In the genomic region with DNA sequence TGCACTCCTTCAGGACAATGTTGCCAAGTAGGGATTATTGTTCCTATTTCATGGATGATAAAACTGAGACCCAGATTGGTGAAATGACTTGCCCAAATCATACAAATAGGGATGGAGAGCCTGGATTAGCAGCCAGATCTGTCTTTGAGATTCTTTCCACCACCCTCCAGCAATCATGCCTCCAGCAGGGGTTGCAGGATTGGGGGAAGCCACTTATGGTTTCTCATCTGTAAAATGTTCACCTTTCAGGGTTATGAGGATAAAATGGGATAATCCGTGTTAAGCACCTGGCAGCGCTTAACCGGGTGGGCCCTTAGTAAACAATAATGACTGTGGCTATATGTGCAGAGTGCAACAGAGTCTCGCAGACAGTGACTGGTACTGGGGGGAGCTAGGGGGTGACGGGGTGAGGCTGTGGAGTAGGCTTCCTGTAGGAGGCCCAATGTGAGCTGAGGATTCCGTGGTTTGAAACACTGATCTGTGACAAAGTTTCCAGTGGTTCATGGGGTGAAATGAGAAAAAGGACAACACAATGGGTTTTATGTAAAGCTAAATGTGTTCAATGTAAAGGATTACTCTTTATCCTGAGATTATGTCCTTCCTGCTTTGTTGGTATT, we compare ENCODE assay signal across 16 cellular contexts. TPM values are rescaled to one million over a fixed set of nuclear protein-coding genes. Genes with fewer than 3 reads are reported as not detected.
A peak's percentile ranks its signal among the peaks of the same experiment; 100 is the strongest.
DNase-seq lines count a peak whose midpoint lies in the region; ATAC-seq, FAIRE-seq and TF ChIP-seq lines count a peak whose summit lies in the region.
"Had no signal": no experiment of that assay in that cellular context is flagged by ENCODE, and none has a peak within 500 bp of the region (broad histone marks: within the 10 kb centered on the region; RNA-seq: fewer than 3 reads in every experiment).

No MANE protein-coding gene starts in this region.

- no peak overlapping the region for H3K4me2 ChIP-seq in K562 (ENCODE audit: insufficient read depth, low read length)
- H3K4me2 ChIP-seq: GM23338 had no signal

- no peak for TF ChIP-seq EP300 in K562 (IDR thresholded peaks at IDR 0.05; ENCODE audit: low read length)

- no peak overlapping the region for H3K4me3 Mint-ChIP-seq in stimulated activated effector memory CD8-positive, alpha-beta T cell treated with anti-CD3 and anti-CD28 coated beads, Interleukin-12 subunit alpha, Interleukin-12 subunit beta, amount 100 ng/mL, for 72 hours
- H3K4me3 Mint-ChIP-seq: CD14-positive monocyte; CD8-positive, alpha-beta T cell; GM23338 had no signal

- H3K36me3 ChIP-seq in K562 (ENCODE audit: control insufficient read depth, insufficient read depth, low read length) (no peaks in the 10 kb centered on the region), testis (ENCODE audit: low read depth, missing control alignments) (no peaks in the 10 kb centered on the region)

- H3K4me3 ChIP-seq in K562 (no peak overlapping the region), testis (no peak overlapping the region)
- H3K4me3 ChIP-seq: GM23338 had no signal

- TF ChIP-seq POLR2A in K562 (conservative IDR thresholded peaks at IDR 0.05) (no peak), testis (IDR thresholded peaks at IDR 0.05) (no peak)

- H4K20me1 ChIP-seq in K562 (replicated peaks; ENCODE audit: control insufficient read depth, insufficient read depth, low read length), result no peaks in the 10 kb centered on the region

- ATAC-seq in K562, result no peak
- peak; percentile 29 for ATAC-seq in stimulated activated effector memory CD8-positive, alpha-beta T cell treated with anti-CD3 and anti-CD28 coated beads, Interleukin-12 subunit alpha, Interleukin-12 subunit beta, amount 100 ng/mL, for 72 hours
- ATAC-seq: CD8-positive, alpha-beta T cell; GM23338 had no signal

- in situ Hi-C loops in K562 (cut with MboI), result loop anchor here (5.0 kb wide), 1 partner anchor 85 kb away; no protein-coding TSS in a partner anchor

- no peaks in the 10 kb centered on the region for H3K4me1 Mint-ChIP-seq in stimulated activated effector memory CD8-positive, alpha-beta T cell treated with anti-CD3 and anti-CD28 coated beads, Interleukin-12 subunit alpha, Interleukin-12 subunit beta, amount 100 ng/mL, for 72 hours
- H3K4me1 Mint-ChIP-seq: CD14-positive monocyte had no signal

- H3K27ac ChIP-seq in K562 (ENCODE audit: extremely low read depth, low read depth, low read length) (no peak overlapping the region), testis (no peak overlapping the region)
- H3K27ac ChIP-seq: 22Rv1 had no signal

- no peak overlapping the region for H3K27ac Mint-ChIP-seq in stimulated activated effector memory CD8-positive, alpha-beta T cell treated with anti-CD3 and anti-CD28 coated beads, Interleukin-12 subunit alpha, Interleukin-12 subunit beta, amount 100 ng/mL, for 72 hours
- H3K27ac Mint-ChIP-seq: CD14-positive monocyte; CD8-positive, alpha-beta T cell; GM23338 had no signal

- peaks cover 0 to 28% of the 10 kb centered on the region in 2 experiments; a peak in 3 of 5 replicates for H3K27me3 ChIP-seq in K562 (ENCODE audit: control insufficient read depth in 2 of 2, insufficient read depth in 2 of 2, low read length in 2 of 2)
- no peaks in the 10 kb centered on the region for H3K27me3 ChIP-seq in testis

- no peak overlapping the region for H2AFZ ChIP-seq in K562 (ENCODE audit: low read depth, low read length)
- H2AFZ ChIP-seq: GM23338 had no signal

- no peak for FAIRE-seq in K562 (lab: Jason Lieb, UNC)
- FAIRE-seq in RCC 7860 (lab: Jason Lieb, UNC), result no peak
- FAIRE-seq: GM18507 had no signal

- TF ChIP-seq CTCF in K562 (IDR thresholded peaks at IDR 0.05 in 2 of 3, conservative IDR thresholded peaks at IDR 0.05 in 1 of 3; ENCODE audit: insufficient read depth in 2 of 3, low read depth in 1 of 3, low read length in 3 of 3) (no peak), testis (IDR thresholded peaks at IDR 0.05) (no peak)

- H3K9me1 ChIP-seq in K562 (ENCODE audit: control insufficient read depth, insufficient read depth, low read length), result no peaks in the 10 kb centered on the region

- H3K9ac ChIP-seq in K562 (ENCODE audit: insufficient read depth in 1 of 2, low read depth in 2 of 2, low read length in 2 of 2), result no peak overlapping the region

- H3K9me3 Mint-ChIP-seq in stimulated activated effector memory CD8-positive, alpha-beta T cell treated with anti-CD3 and anti-CD28 coated beads, Interleukin-12 subunit alpha, Interleukin-12 subunit beta, amount 100 ng/mL, for 72 hours, result no peaks in the 10 kb centered on the region
- H3K9me3 Mint-ChIP-seq: CD8-positive, alpha-beta T cell; GM23338 had no signal

- DNase-seq in activated CD8-positive, alpha-beta memory T cell treated with anti-CD3 and anti-CD28 coated beads for 24 hours, result peak; percentile 30
- no peak for DNase-seq in activated CD8-positive, alpha-beta memory T cell treated with anti-CD3 and anti-CD28 coated beads, Interleukin-2, amount 50 U/mL, for 4 hours
- peak; percentile 94 for DNase-seq in NCI-H82 treated with DMSO at 0.1 percent for 48 hours (lab: John Stamatoyannopoulos, UW; ENCODE audit: unreplicated experiment)
- peak in 1 of 4 experiments; percentile 6 for DNase-seq in K562 (ENCODE audit: extremely low read depth in 1 of 4, low spot score in 3 of 4)
- peak in 1 of 2 donors; percentile 42 for DNase-seq in stimulated activated effector memory CD8-positive, alpha-beta T cell treated with anti-CD3 and anti-CD28 coated beads, Interleukin-12 subunit alpha, Interleukin-12 subunit beta, amount 100 ng/mL, for 72 hours (ENCODE audit: low spot score in 2 of 2)
- no peak for DNase-seq in RCC 7860 (ENCODE audit: low spot score)
- DNase-seq in NOMO-1 (lab: John Stamatoyannopoulos, UW; ENCODE audit: unreplicated experiment in 2 of 2), result no peak
- DNase-seq in testis, result no peak
- DNase-seq: COR-L47, DMS53, H7 had no signal

- H3K79me2 ChIP-seq in K562 (ENCODE audit: control insufficient read depth, insufficient read depth, low read length), result no peaks in the 10 kb centered on the region

- H3K4me1 ChIP-seq in K562 (replicated peaks in 1 of 2; ENCODE audit: control insufficient read depth in 2 of 2, insufficient read depth in 2 of 2, low read length in 2 of 2) (no peaks in the 10 kb centered on the region; a peak in 3 of 5 replicates), testis (no peaks in the 10 kb centered on the region)

- intact Hi-C loops in K562 (cut with micrococcal nuclease) (no loop called here), testis (cut with DNase I; ENCODE audit: low total_unique reads) (no loop called here)

- H3K9me3 ChIP-seq in K562 (replicated peaks; ENCODE audit: control insufficient read depth, insufficient read depth, low read depth, low read length), result no peaks in the 10 kb centered on the region
- H3K9me3 ChIP-seq in testis, result no peaks in the 10 kb centered on the region

- CTCF ChIA-PET in K562 (lab: Yijun Ruan, JAX; ENCODE audit: low intra/inter-chr PET ratio), result interaction anchor here (0.9 kb wide), 1 partner anchor 89 kb away, joined by 3 read pairs; no protein-coding TSS in a partner anchor

- POLR2A ChIA-PET in K562 (lab: Yijun Ruan, JAX), result interaction anchor here (1.6 kb wide), 1 partner anchor 13 kb away, joined by 3 read pairs; no protein-coding TSS in a partner anchor

- BruUV-seq in K562 (replicated peaks; lab: Mats Ljungman, UMichigan), result no TSS peak

- TF ChIP-seq RAD21 in K562 (CRISPR knock-in tag; conservative IDR thresholded peaks at IDR 0.05 in 1 of 2, IDR thresholded peaks at IDR 0.05 in 1 of 2), result no peak

- WGBS in K562 (ENCODE audit: insufficient coverage, low coverage, missing lambda C conversion rate), result 2% methylated on average over 6 of the region's 6 CpGs
- 83 to 89% methylated on average over 6 of the region's 6 CpGs for WGBS in testis, 2 donors

- H3K36me3 Mint-ChIP-seq in stimulated activated effector memory CD8-positive, alpha-beta T cell treated with anti-CD3 and anti-CD28 coated beads, Interleukin-12 subunit alpha, Interleukin-12 subunit beta, amount 100 ng/mL, for 72 hours, result no peaks in the 10 kb centered on the region
- H3K36me3 Mint-ChIP-seq: CD14-positive monocyte; CD8-positive, alpha-beta T cell had no signal

TF ChIP-seq in K562, 482 proteins besides CTCF, POLR2A, EP300 and RAD21:
- TF ChIP-seq RBM25 (IDR thresholded peaks at IDR 0.05; ENCODE audit: low read depth, low read length, severe bottlenecking) (peak; percentile 24), ZNF232 (CRISPR knock-in tag; IDR thresholded peaks at IDR 0.05) (no peak), MCM5 (IDR thresholded peaks at IDR 0.05; ENCODE audit: low read depth) (no peak)

RNA-seq across cellular contexts. Expression of a gene that starts 33.7 kb away (rescaled TPM):
- total RNA-seq in K562 (2011; cell fraction: chromatin; rRNA removed; ENCODE audit: low replicate concordance), result not detected in 2 replicates
- total RNA-seq in K562 (2011; cell fraction: nucleolus; rRNA removed), result 0.17 and 0.53 TPM in 2 replicates
- not detected in 2 replicates for total RNA-seq in K562 (2011; cell fraction: nucleoplasm; rRNA removed)
- 0.08 TPM in 1 of 2 replicates, not detected in the other for total RNA-seq in K562 (2014; rRNA removed)
- not detected in 2 replicates for total RNA-seq in K562 (2014; rRNA removed; fragmentation: Illumina TruSeq; extraction: Trizol)
- 0.04 TPM in 1 of 2 replicates, not detected in the other for total RNA-seq in K562 (2015; rRNA removed; fragmentation: Illumina TruSeq; extraction: Trizol)
- total RNA-seq in K562 (2021), result 0.31 and 0.38 TPM in 2 replicates
- not detected in 2 replicates for polyA plus RNA-seq in K562 (2011; rRNA removed)
- not detected in 2 replicates for polyA plus RNA-seq in K562 (2011; cell fraction: cytosol; rRNA removed)
- polyA plus RNA-seq in K562 (2011; cell fraction: nucleus; rRNA removed), result 0.04 and 0.06 TPM in 2 replicates
- polyA plus RNA-seq in K562 (2012), result 0.18 and 0.51 TPM in 2 replicates
- 0.10 TPM in 1 of 2 replicates, not detected in the other for polyA plus RNA-seq in K562 (2014; fragmentation: Illumina TruSeq; extraction: Trizol)
- not detected for polyA plus RNA-seq in K562 (2014; fragmentation: Nextera tagmentation; extraction: Ambion mirVana)
- polyA plus RNA-seq in K562 (2014; rRNA removed), result 0.13 and 0.43 TPM in 2 replicates
- 0.14 TPM in 1 of 2 replicates, not detected in the other for polyA minus RNA-seq in K562 (2011; rRNA and poly(A)+ RNA removed)
- not detected in 2 replicates for polyA minus RNA-seq in K562 (2011; cell fraction: cytosol; rRNA and poly(A)+ RNA removed)
- 0.22 and 0.27 TPM in 2 replicates for polyA minus RNA-seq in K562 (2011; cell fraction: nucleus; rRNA and poly(A)+ RNA removed)
- 1 to 10 TPM; 3.8 to 4.5 TPM for total RNA-seq in testis
- 2.4 TPM for polyA plus RNA-seq in testis (ENCODE audit: insufficient read depth, low read depth, low replicate concordance)
- polyA plus RNA-seq: CD14-positive monocyte had no signal

Comparison
In these comparisons a context has a peak if more than half of its experiments do, and no peak if none do; other contexts are left out.
1. DNase-seq: peak in activated CD8-positive, alpha-beta memory T cell treated with anti-CD3 and anti-CD28 coated beads for 24 hours (single experiment) and NCI-H82 treated with DMSO at 0.1 percent for 48 hours (single experiment); none in activated CD8-positive, alpha-beta memory T cell treated with anti-CD3 and anti-CD28 coated beads, Interleukin-2, amount 50 U/mL, for 4 hours (single experiment), RCC 7860 (single experiment), NOMO-1 (0 of 2) and testis (single experiment).